12 cellular contexts compared by ENCODE assay signal in genomic region chr20:49446808-49447207, GRCh38. TPM values are rescaled to one million over a fixed set of nuclear protein-coding genes. Genes with fewer than 3 reads are reported as not detected.
DNase-seq lines count a peak whose midpoint lies in the region; ATAC-seq and TF ChIP-seq lines count a peak whose summit lies in the region.
"Had no signal": no experiment of that assay in that cellular context is flagged by ENCODE, and none has a peak within 500 bp of the region (broad histone marks: within the 10 kb centered on the region; RNA-seq: fewer than 3 reads in every experiment).

No MANE protein-coding gene starts in this region.

- peaks cover 15% of the 10 kb centered on the region for H3K27me3 Mint-ChIP-seq in endodermal cell (ENCODE audit: insufficient read depth)

- H3K9me3 Mint-ChIP-seq in endodermal cell: no peaks in the 10 kb centered on the region
- H3K9me3 Mint-ChIP-seq: dendritic cell treated with granulocyte-macrophage colony-stimulating factor and Interleukin-4, amounts not matched to agents 40 ng/mL and 50 ng/mL, for 4 days had no signal

- DNase-seq in NCI-H2227 (lab: John Stamatoyannopoulos, UW; ENCODE audit: unreplicated experiment) (peak; percentile 65), endodermal cell (peak; percentile 90), right lobe of liver (peak in 2 of 3 donors; percentile 43 to 60), activated gamma-delta T cell (lab: John Stamatoyannopoulos, UW) (no peak), erythroblast (lab: John Stamatoyannopoulos, UW) (no peak)
- DNase-seq: activated CD4-positive, alpha-beta T cell treated with anti-CD3 and anti-CD28 coated beads for 4 hours; stimulated activated naive CD8-positive, alpha-beta T cell treated with anti-CD3 and anti-CD28 coated beads, Interleukin-15, Interleukin-2, amounts not matched to agents 100 U/mL and 50 U/mL, for 24 hours had no signal

- H3K9ac ChIP-seq in endodermal cell (ENCODE audit: extremely low read depth, low read length, poor library complexity, severe bottlenecking) (no peak overlapping the region), stomach smooth muscle (ENCODE audit: low read length in 2 of 2) (peak overlapping the region; percentile 57 to 60)

- H3K4me1 Mint-ChIP-seq in endodermal cell: peaks cover 23% of the 10 kb centered on the region

- no peaks in the 10 kb centered on the region for H3K36me3 Mint-ChIP-seq in endodermal cell (ENCODE audit: low read depth)

- H3K27me3 ChIP-seq in endodermal cell (ENCODE audit: control insufficient read depth, insufficient read depth, low read length, poor library complexity, severe bottlenecking) (no peaks in the 10 kb centered on the region), right lobe of liver (no peaks in the 10 kb centered on the region), stomach smooth muscle (ENCODE audit: control insufficient read depth in 1 of 2, insufficient read depth in 2 of 2, low read length in 2 of 2) (no peaks in the 10 kb centered on the region)

- H3K36me3 ChIP-seq in endodermal cell (ENCODE audit: control insufficient read depth, insufficient read depth, low read length): no peaks in the 10 kb centered on the region
- no peaks in the 10 kb centered on the region for H3K36me3 ChIP-seq in right lobe of liver
- no peaks in the 10 kb centered on the region for H3K36me3 ChIP-seq in stomach smooth muscle (ENCODE audit: control insufficient read depth in 2 of 2, insufficient read depth in 2 of 2, low read length in 2 of 2)

- H3K4me3 ChIP-seq in endodermal cell (ENCODE audit: low read length) (no peak overlapping the region), right lobe of liver (no peak overlapping the region), stomach smooth muscle (ENCODE audit: low read length in 2 of 2) (peak overlapping the region in 1 of 2 donors; percentile 54)

- no peaks in the 10 kb centered on the region for H3K9me3 ChIP-seq in endodermal cell (ENCODE audit: control insufficient read depth, low read length)
- H3K9me3 ChIP-seq in right lobe of liver: no peaks in the 10 kb centered on the region
- no peaks in the 10 kb centered on the region for H3K9me3 ChIP-seq in stomach smooth muscle (ENCODE audit: control insufficient read depth in 2 of 2, low read length in 2 of 2)

- H3K4me3 Mint-ChIP-seq in endodermal cell: no peak overlapping the region
- H3K4me3 Mint-ChIP-seq: dendritic cell treated with granulocyte-macrophage colony-stimulating factor and Interleukin-4, amounts not matched to agents 40 ng/mL and 50 ng/mL, for 4 days had no signal

- no peak overlapping the region for H3K27ac Mint-ChIP-seq in endodermal cell
- H3K27ac Mint-ChIP-seq: dendritic cell treated with granulocyte-macrophage colony-stimulating factor and Interleukin-4, amounts not matched to agents 40 ng/mL and 50 ng/mL, for 4 days had no signal

- peaks cover 4% of the 10 kb centered on the region for H3K4me1 ChIP-seq in endodermal cell (ENCODE audit: control insufficient read depth, insufficient read depth, low read length)
- H3K4me1 ChIP-seq in right lobe of liver: peaks cover 0 to 25% (median 0%) of the 10 kb centered on the region in 4 donors
- peaks cover 69% of the 10 kb centered on the region for H3K4me1 ChIP-seq in stomach smooth muscle (ENCODE audit: control insufficient read depth, insufficient read depth, low read length)

- no peak overlapping the region for H3K27ac ChIP-seq in endodermal cell (ENCODE audit: low read depth, low read length)
- H3K27ac ChIP-seq in right lobe of liver: no peak overlapping the region
- peak overlapping the region; percentile 82 for H3K27ac ChIP-seq in stomach smooth muscle (ENCODE audit: low read length)

- intact Hi-C loops in right lobe of liver (cut with DNase I): no loop called here

- no peak for TF ChIP-seq POLR2A in right lobe of liver (IDR thresholded peaks at IDR 0.05)
- no peak for TF ChIP-seq POLR2A in erythroblast (IDR thresholded peaks at IDR 0.05; ENCODE audit: low read length)

- TF ChIP-seq CTCF in endodermal cell (conservative IDR thresholded peaks at IDR 0.05): no peak
- no peak for TF ChIP-seq CTCF in right lobe of liver (IDR thresholded peaks at IDR 0.05)

- 77 to 79% methylated on average over 2 to 3 of the region's 5 CpGs for WGBS in endodermal cell (ENCODE audit: insufficient coverage in 1 of 2, insufficient read length in 1 of 2), 2 experiments
- WGBS in right lobe of liver (ENCODE audit: insufficient coverage, low coverage, low lambda C conversion rate, missing lambda C conversion rate): 17% methylated on average over 2 of the region's 5 CpGs

- ATAC-seq in right lobe of liver (peak in 3 of 4 donors; percentile 7 to 36 (median 9)), GM21381 (IDR thresholded peaks at IDR 0.05; ENCODE audit: unreplicated experiment) (no peak), GM18517 (IDR thresholded peaks at IDR 0.05; ENCODE audit: unreplicated experiment) (no peak)
- ATAC-seq: stimulated activated naive CD8-positive, alpha-beta T cell treated with anti-CD3 and anti-CD28 coated beads, Interleukin-15, Interleukin-2, amounts not matched to agents 100 U/mL and 50 U/mL, for 24 hours had no signal

RNA-seq across cellular contexts. Expression of gene KCNB1, which starts 35.7 kb away (rescaled TPM):
- total RNA-seq in endodermal cell (under 1 TPM; 0.46 to 0.84 TPM), right lobe of liver (1 to 10 TPM; 1.5 to 8.2 (median 3.8) TPM)
- 0.78 TPM for polyA plus RNA-seq in endodermal cell (2013, experiment 1 of 2)
- 0.62 TPM for polyA plus RNA-seq in endodermal cell (2013, experiment 2 of 2)
- total RNA-seq: NCI-H460 had no signal

Comparison
In these comparisons a context has a peak if more than half of its experiments do, and no peak if none do; other contexts are left out.
1. DNase-seq: peak in NCI-H2227 (single experiment), endodermal cell (single experiment) and right lobe of liver (2 of 3); none in activated gamma-delta T cell (single experiment) and erythroblast (0 of 2).
2. ATAC-seq: peak in right lobe of liver (3 of 4); none in GM21381 (single experiment) and GM18517 (single experiment).